In the genomic region with DNA sequence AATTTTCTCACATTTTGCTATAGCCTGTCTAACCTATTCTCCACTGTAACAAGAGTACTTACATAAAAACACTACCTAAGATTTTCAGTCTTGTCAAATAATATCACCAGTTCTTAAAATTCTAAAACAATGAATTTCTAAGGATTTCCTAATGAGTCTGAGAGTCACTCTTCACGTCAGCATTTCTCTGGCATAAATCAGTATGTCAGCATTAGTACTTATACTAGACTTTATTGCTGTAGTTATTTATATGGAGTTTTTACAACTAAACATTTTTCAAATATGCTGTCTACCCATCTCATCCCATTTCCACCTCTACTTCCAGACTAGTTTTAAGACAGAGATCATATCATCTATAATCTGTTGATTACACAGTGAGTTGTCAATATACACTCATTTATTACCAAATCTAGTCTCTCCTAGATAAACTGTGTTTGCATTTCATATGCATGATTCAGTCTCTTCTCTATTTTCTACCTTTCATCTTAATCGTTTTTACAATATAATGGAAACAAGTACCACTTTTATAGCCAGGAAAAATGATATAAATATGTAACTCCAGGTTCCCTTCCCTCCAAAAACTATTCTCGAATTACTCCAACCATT, we compare ENCODE assay signal across 24 cellular contexts. TPM values are rescaled to one million over a fixed set of nuclear protein-coding genes. Genes with fewer than 3 reads are reported as not detected.
A peak's percentile ranks its signal among the peaks of the same experiment; 100 is the strongest.
DNase-seq lines count a peak whose midpoint lies in the region; ATAC-seq, FAIRE-seq and TF ChIP-seq lines count a peak whose summit lies in the region.
"Had no signal": no experiment of that assay in that cellular context is flagged by ENCODE, and none has a peak within 500 bp of the region (broad histone marks: within the 10 kb centered on the region; RNA-seq: fewer than 3 reads in every experiment).

No MANE protein-coding gene starts in this region.

- no peaks in the 10 kb centered on the region for H3K9me3 ChIP-seq in PC-3 (ENCODE audit: low read length)
- no peaks in the 10 kb centered on the region for H3K9me3 ChIP-seq in adrenal gland (replicated peaks in 1 of 3)
- H3K9me3 ChIP-seq: BLaER1 treated with 17β-estradiol and CSF1 and Interleukin-3, amounts not matched to agents 10 nM and 100 nM had no signal

- peak; percentile 84 for FAIRE-seq in D721Med (lab: Jason Lieb, UNC)
- FAIRE-seq: GM12891, GM19239 had no signal

- peak overlapping the region; percentile 20 for H3K27ac Mint-ChIP-seq in activated CD8-positive, alpha-beta memory T cell treated with anti-CD3 and anti-CD28 coated beads, Interleukin-2, amount 10 ng/mL, durations not matched to agents 7 days and 5 days
- H3K27ac Mint-ChIP-seq: B cell; CD8-positive, alpha-beta T cell had no signal

- 79 to 89% (median 87%) methylated on average over 3 of the region's 3 CpGs for WGBS in adrenal gland, 4 donors

- no peak overlapping the region for H3K4me2 ChIP-seq in PC-3 (ENCODE audit: low read length)
- H3K4me2 ChIP-seq: BLaER1 treated with 17β-estradiol and CSF1 and Interleukin-3, amounts not matched to agents 10 nM and 100 nM had no signal

- no peak for DNase-seq in activated CD8-positive, alpha-beta memory T cell treated with anti-CD3 and anti-CD28 coated beads, Interleukin-2, amount 10 ng/mL, durations not matched to agents 7 days and 5 days
- no peak for DNase-seq in activated CD8-positive, alpha-beta memory T cell treated with anti-CD3 and anti-CD28 coated beads, Interleukin-2, amount 50 U/mL, for 48 hours
- DNase-seq in D721Med (ENCODE audit: insufficient read length, low spot score) (no peak), PC-3 (peak; percentile 61), fibroblast of villous mesenchyme (ENCODE audit: low read depth) (peak; percentile 14), adrenal gland (no peak), RPMI8226 (no peak)
- DNase-seq: 8988T; Calu3; CD8-positive, alpha-beta T cell; DMS 273 treated with DMSO at 0.1 percent for 48 hours; DMS53; DND-41; EL; GOT3; H7 had no signal

- H4K20me1 ChIP-seq in PC-3 (ENCODE audit: low read length), result 0 out of 2 replicates have a peak, but pooled peaks cover 3% of the 10 kb centered on the region
- H4K20me1 ChIP-seq: BLaER1 treated with 17β-estradiol and CSF1 and Interleukin-3, amounts not matched to agents 10 nM and 100 nM had no signal

- peaks cover 12% of the 10 kb centered on the region for H3K4me1 ChIP-seq in PC-3 (ENCODE audit: insufficient read depth, low read length)
- no peaks in the 10 kb centered on the region for H3K4me1 ChIP-seq in adrenal gland (replicated peaks in 1 of 2)

- no peak for ATAC-seq in activated CD8-positive, alpha-beta memory T cell treated with anti-CD3 and anti-CD28 coated beads, Interleukin-2, amount 10 ng/mL, durations not matched to agents 7 days and 5 days
- peak; percentile 92 for ATAC-seq in PC-3
- no peak for ATAC-seq in GM21367 (IDR thresholded peaks at IDR 0.05; ENCODE audit: unreplicated experiment)
- ATAC-seq: CD8-positive, alpha-beta T cell; HCT116 had no signal

- no peaks in the 10 kb centered on the region for H3K9me3 Mint-ChIP-seq in activated CD8-positive, alpha-beta memory T cell treated with anti-CD3 and anti-CD28 coated beads, Interleukin-2, amount 10 ng/mL, durations not matched to agents 7 days and 5 days (ENCODE audit: low read depth)
- H3K9me3 Mint-ChIP-seq: CD8-positive, alpha-beta T cell had no signal

- CTCF ChIA-PET in activated CD8-positive, alpha-beta memory T cell treated with anti-CD3 and anti-CD28 coated beads, Interleukin-2, amount 10 ng/mL, durations not matched to agents 7 days and 5 days (lab: Charles Lee), result no interaction called here
- CTCF ChIA-PET in PC-3 (lab: Charles Lee), result no interaction called here

- H3K4me3 Mint-ChIP-seq in activated CD8-positive, alpha-beta memory T cell treated with anti-CD3 and anti-CD28 coated beads, Interleukin-2, amount 10 ng/mL, durations not matched to agents 7 days and 5 days, result no peak overlapping the region
- H3K4me3 Mint-ChIP-seq: B cell; CD8-positive, alpha-beta T cell had no signal

- H3K36me3 ChIP-seq in PC-3 (ENCODE audit: low read depth, low read length) (peaks cover 27% of the 10 kb centered on the region), adrenal gland (replicated peaks in 1 of 2) (no peaks in the 10 kb centered on the region)

- no peaks in the 10 kb centered on the region for H3K79me2 ChIP-seq in PC-3 (ENCODE audit: low read length)

- intact Hi-C loops in PC-3 (cut with micrococcal nuclease), result loop anchor here (5.0 kb wide), 1 partner anchor 74 kb away; no protein-coding TSS in a partner anchor
- intact Hi-C loops in adrenal gland (cut with DNase I), result no loop called here

- no peak overlapping the region for H3K4me3 ChIP-seq in PC-3 (ENCODE audit: low read length)
- H3K4me3 ChIP-seq in fibroblast of villous mesenchyme (ENCODE audit: low read depth, low read length), result no peak overlapping the region
- no peak overlapping the region for H3K4me3 ChIP-seq in adrenal gland
- H3K4me3 ChIP-seq: BLaER1 treated with 17β-estradiol and CSF1 and Interleukin-3, amounts not matched to agents 10 nM and 100 nM had no signal

- H2AFZ ChIP-seq in PC-3 (ENCODE audit: low read length), result no peak overlapping the region

- H3K9me2 ChIP-seq in PC-3 (replicated peaks; ENCODE audit: low read length), result no peaks in the 10 kb centered on the region

- H3K27me3 ChIP-seq in PC-3 (ENCODE audit: low read length) (no peaks in the 10 kb centered on the region), adrenal gland (no peaks in the 10 kb centered on the region)
- H3K27me3 ChIP-seq: BLaER1 treated with 17β-estradiol and CSF1 and Interleukin-3, amounts not matched to agents 10 nM and 100 nM had no signal

- TF ChIP-seq CTCF in D721Med (IDR thresholded peaks at IDR 0.05; ENCODE audit: insufficient read depth, missing control alignments), result no peak
- TF ChIP-seq CTCF in PC-3 (conservative IDR thresholded peaks at IDR 0.05; ENCODE audit: low read depth, low read length), result no peak
- no peak for TF ChIP-seq CTCF in fibroblast of villous mesenchyme (IDR thresholded peaks at IDR 0.05; ENCODE audit: insufficient read depth, low read depth, low read length)
- no peak for TF ChIP-seq CTCF in adrenal gland (IDR thresholded peaks at IDR 0.05)

- H3K36me3 Mint-ChIP-seq in activated CD8-positive, alpha-beta memory T cell treated with anti-CD3 and anti-CD28 coated beads, Interleukin-2, amount 10 ng/mL, durations not matched to agents 7 days and 5 days, result peaks cover 14% of the 10 kb centered on the region

- BruUV-seq in PC-3 (replicated peaks; lab: Mats Ljungman, UMichigan), result no TSS peak

- no peaks in the 10 kb centered on the region for H3F3A ChIP-seq in PC-3 (ENCODE audit: low read length, unreplicated experiment)

- POLR2A ChIA-PET in PC-3 (lab: Charles Lee; ENCODE audit: unreplicated experiment), result no interaction called here

- TF ChIP-seq POLR2A in adrenal gland (IDR thresholded peaks at IDR 0.05), result no peak

- no peak overlapping the region for H3K27ac ChIP-seq in PC-3 (ENCODE audit: low read length)
- no peak overlapping the region for H3K27ac ChIP-seq in adrenal gland
- H3K27ac ChIP-seq: BLaER1 treated with 17β-estradiol and CSF1 and Interleukin-3, amounts not matched to agents 10 nM and 100 nM had no signal

- H3K27me3 Mint-ChIP-seq in activated CD8-positive, alpha-beta memory T cell treated with anti-CD3 and anti-CD28 coated beads, Interleukin-2, amount 10 ng/mL, durations not matched to agents 7 days and 5 days, result no peaks in the 10 kb centered on the region
- H3K27me3 Mint-ChIP-seq: B cell had no signal

- no peak overlapping the region for H3K9ac ChIP-seq in PC-3 (ENCODE audit: low read length)
- H3K9ac ChIP-seq: BLaER1 treated with 17β-estradiol and CSF1 and Interleukin-3, amounts not matched to agents 10 nM and 100 nM had no signal

- no peaks in the 10 kb centered on the region for H3K4me1 Mint-ChIP-seq in activated CD8-positive, alpha-beta memory T cell treated with anti-CD3 and anti-CD28 coated beads, Interleukin-2, amount 10 ng/mL, durations not matched to agents 7 days and 5 days

RNA-seq across cellular contexts. Expression of gene LIN9, which starts 32.8 kb away (rescaled TPM):
- 10 to 100 TPM; 10.8 to 14.3 TPM for total RNA-seq in activated CD8-positive, alpha-beta memory T cell treated with anti-CD3 and anti-CD28 coated beads, Interleukin-2, amount 10 ng/mL, durations not matched to agents 7 days and 5 days
- total RNA-seq in PC-3 (2014; rRNA removed) (21.9 and 25.3 TPM in 2 replicates), fibroblast of villous mesenchyme (4.2 and 5.6 TPM in 2 replicates), adrenal gland (1 to 10 TPM in 6 of 8 donors, under 1 TPM in 2; 0.97 to 5.1 (median 2.0) TPM)
- polyA plus RNA-seq in adrenal gland, result 1 to 10 TPM; 1.2 to 2.3 (median 1.9) TPM

RNA-seq across cellular contexts. Expression of gene MIXL1, which starts 52.7 kb away (rescaled TPM):
- total RNA-seq in activated CD8-positive, alpha-beta memory T cell treated with anti-CD3 and anti-CD28 coated beads, Interleukin-2, amount 10 ng/mL, durations not matched to agents 7 days and 5 days, result not detected
- total RNA-seq in PC-3 (2014; rRNA removed) (not detected in 2 replicates), fibroblast of villous mesenchyme (0.43 TPM in 1 of 2 replicates, not detected in the other), adrenal gland (not detected)
- polyA plus RNA-seq in adrenal gland, result under 1 TPM in 1 of 3 donors, not detected in 2; 0.27 TPM
- total RNA-seq: Calu3; CD8-positive, alpha-beta T cell; G401; HT-29 had no signal

Comparison
In these comparisons a context has a peak if more than half of its experiments do, and no peak if none do; other contexts are left out.
1. DNase-seq: peak in PC-3 (single experiment) and fibroblast of villous mesenchyme (single experiment); none in activated CD8-positive, alpha-beta memory T cell treated with anti-CD3 and anti-CD28 coated beads, Interleukin-2, amount 10 ng/mL, durations not matched to agents 7 days and 5 days (single experiment), activated CD8-positive, alpha-beta memory T cell treated with anti-CD3 and anti-CD28 coated beads, Interleukin-2, amount 50 U/mL, for 48 hours (single experiment), D721Med (single experiment), adrenal gland (0 of 7) and RPMI8226 (single experiment).